In genomic region chr3:72077473-72078259, GRCh38 we compare ENCODE assay signal across 1 cellular context.
TF ChIP-seq lines count a peak whose summit lies in the region.

No MANE protein-coding gene starts in this region.

TF ChIP-seq in GM12878, 131 proteins besides CTCF, POLR2A, EP300 and RAD21 (continued from another document and continues in another):
- no peak for TF ChIP-seq ZBTB4 (CRISPR knock-in tag; IDR thresholded peaks at IDR 0.05)
- TF ChIP-seq IRF4 (IDR thresholded peaks at IDR 0.05; ENCODE audit: low read depth, low read length) = peak; percentile 59; the same call in 1 of the 2 replicates
- TF ChIP-seq ATF2 (IDR thresholded peaks at IDR 0.05; ENCODE audit: low read length) = no peak
- no peak for TF ChIP-seq BCLAF1 (IDR thresholded peaks at IDR 0.05)
- peak; percentile 92 for TF ChIP-seq SPI1 (IDR thresholded peaks at IDR 0.05; ENCODE audit: borderline replicate concordance, insufficient read depth, low read depth, low read length)
- TF ChIP-seq ZBTB40 (IDR thresholded peaks at IDR 0.05; ENCODE audit: borderline replicate concordance) = no peak
- TF ChIP-seq RB1 (IDR thresholded peaks at IDR 0.05; ENCODE audit: borderline replicate concordance) = no peak
- no peak for TF ChIP-seq ZNF384 (IDR thresholded peaks at IDR 0.05; ENCODE audit: borderline replicate concordance, low read depth, low read length)
- no peak for TF ChIP-seq HDAC2 (IDR thresholded peaks at IDR 0.05)
- no peak for TF ChIP-seq ZNF207 (IDR thresholded peaks at IDR 0.05; ENCODE audit: borderline replicate concordance)
- TF ChIP-seq SKIL (IDR thresholded peaks at IDR 0.05; ENCODE audit: low read depth, poor library complexity, severe bottlenecking) = peak; percentile 19
- no peak for TF ChIP-seq SUZ12 (IDR thresholded peaks at IDR 0.05; ENCODE audit: unreplicated experiment)
- peak; percentile 80 for TF ChIP-seq SMAD1 (IDR thresholded peaks at IDR 0.05; ENCODE audit: low read depth, partially characterized antibody)
- no peak for TF ChIP-seq BRCA1 (IDR thresholded peaks at IDR 0.05; ENCODE audit: low read depth, low read length)
- no peak for TF ChIP-seq SMC3 (IDR thresholded peaks at IDR 0.05; ENCODE audit: borderline replicate concordance, low read length)
- TF ChIP-seq DPF2 (IDR thresholded peaks at IDR 0.05) = no peak
- no peak for TF ChIP-seq USF2 (IDR thresholded peaks at IDR 0.05; ENCODE audit: borderline replicate concordance, low read depth, low read length)
- TF ChIP-seq MEF2B (IDR thresholded peaks at IDR 0.05; ENCODE audit: partially characterized antibody, poor library complexity, severe bottlenecking) = no peak
- no peak for TF ChIP-seq PBX3 (IDR thresholded peaks at IDR 0.05; ENCODE audit: insufficient replicate concordance, low read depth, low read length)
- TF ChIP-seq USF1 (IDR thresholded peaks at IDR 0.05; ENCODE audit: borderline replicate concordance, extremely low read length, insufficient read depth, low read depth, low read length) = no peak
- no peak for TF ChIP-seq PKNOX1 (IDR thresholded peaks at IDR 0.05)
- no peak for TF ChIP-seq POLR2AphosphoS2 (IDR thresholded peaks at IDR 0.05; ENCODE audit: low read depth, low read length)
- no peak for TF ChIP-seq ATF3 (IDR thresholded peaks at IDR 0.05; ENCODE audit: borderline replicate concordance, extremely low read depth, low read depth, low read length)
- TF ChIP-seq STAT1 (conservative IDR thresholded peaks at IDR 0.05) = no peak
- no peak for TF ChIP-seq BCL3 (IDR thresholded peaks at IDR 0.05; ENCODE audit: borderline replicate concordance, insufficient read depth, low read depth, low read length, poor library complexity, severe bottlenecking)
- peak; percentile 83 for TF ChIP-seq EED (IDR thresholded peaks at IDR 0.05; ENCODE audit: low read depth)
- TF ChIP-seq POLR2AphosphoS5 (IDR thresholded peaks at IDR 0.05; ENCODE audit: low read length) = no peak
- TF ChIP-seq MYC (IDR thresholded peaks at IDR 0.05; ENCODE audit: insufficient read depth, insufficient read length, insufficient replicate concordance, low read length, severe bottlenecking) = no peak
- no peak for TF ChIP-seq SP1 (IDR thresholded peaks at IDR 0.05; ENCODE audit: low read depth, low read length)
- TF ChIP-seq NBN (IDR thresholded peaks at IDR 0.05) = peak; percentile 66; the same call in 1 of the 2 replicates
- TF ChIP-seq YBX1 (IDR thresholded peaks at IDR 0.05) = no peak
- TF ChIP-seq RFX5 (IDR thresholded peaks at IDR 0.05; ENCODE audit: low read depth, low read length) = no peak
- no peak for TF ChIP-seq RBBP5 (conservative IDR thresholded peaks at IDR 0.05)
- peak; percentile 70; the same call in 1 of the 2 replicates for TF ChIP-seq TCF3 (IDR thresholded peaks at IDR 0.05; ENCODE audit: borderline replicate concordance, insufficient read depth, low read depth, low read length)
- TF ChIP-seq CHD1 (IDR thresholded peaks at IDR 0.05; ENCODE audit: low read depth, low read length) = no peak
- TF ChIP-seq E2F4 (IDR thresholded peaks at IDR 0.05; ENCODE audit: low read depth, low read length) = no peak
- TF ChIP-seq ZZZ3 (IDR thresholded peaks at IDR 0.05; ENCODE audit: control insufficient read depth, insufficient read length, low read depth) = no peak
